ENCODE assay signal across 17 cellular contexts in genomic region chr6:143596857-143597256, GRCh38.
A peak's percentile ranks its signal among the peaks of the same experiment; 100 is the strongest.
DNase-seq lines count a peak whose midpoint lies in the region; ATAC-seq, FAIRE-seq and TF ChIP-seq lines count a peak whose summit lies in the region.
"Had no signal": no experiment of that assay in that cellular context is flagged by ENCODE, and none has a peak within 500 bp of the region (broad histone marks: within the 10 kb centered on the region; RNA-seq: fewer than 3 reads in every experiment).

No MANE protein-coding gene starts in this region.

- no peak for TF ChIP-seq CTCF in cardiac fibroblast (IDR thresholded peaks at IDR 0.05; ENCODE audit: low read depth, low read length)

- 31% methylated on average over 4 of the region's 4 CpGs for WGBS in right cardiac atrium

- DNase-seq in GM03348 (ENCODE audit: low spot score) (peak; percentile 75), cardiac fibroblast (ENCODE audit: low read depth in 2 of 2) (peak; percentile 82 to 97), right cardiac atrium (peak; percentile 71 to 87 (median 78)), skeletal muscle cell (ENCODE audit: low read depth) (peak; percentile 89), epidermal melanocyte (ENCODE audit: insufficient read length, low spot score) (no peak), cerebellar cortex (ENCODE audit: low spot score) (no peak), urothelium cell line (ENCODE audit: low spot score) (no peak)
- DNase-seq: activated T-cell treated with anti-CD3 and anti-CD28 coated beads, Interleukin-2, amount 50 U/mL, for 1 hour; effector memory CD8-positive, alpha-beta T cell; GOT3; KBM-7; NCI-H187; NCI-H526 treated with DMSO at 0.1 percent for 48 hours; nucleus accumbens; T-helper 2 cell had no signal

- intact Hi-C loops in right cardiac atrium (cut with DNase I), result loop anchor here in 1 of 4 donors (10.0 kb wide), 1 partner anchor 248 kb away; the partner anchor contains the start of gene LTV1

- H3K4me3 ChIP-seq in cardiac fibroblast (replicated peaks in 1 of 2; ENCODE audit: low read depth in 2 of 2, low read length in 2 of 2), result no peak overlapping the region
- no peak overlapping the region for H3K4me3 ChIP-seq in right cardiac atrium (ENCODE audit: low read length)
- H3K4me3 ChIP-seq in skeletal muscle cell (ENCODE audit: low read depth, low read length), result no peak overlapping the region

- peak; percentile 84 to 85 for ATAC-seq in right cardiac atrium
- ATAC-seq in HG02642 (IDR thresholded peaks at IDR 0.05; ENCODE audit: poor library complexity, unreplicated experiment), result no peak
- ATAC-seq: effector memory CD8-positive, alpha-beta T cell had no signal

- no peaks in the 10 kb centered on the region for H3K27me3 ChIP-seq in right cardiac atrium (ENCODE audit: control insufficient read depth, insufficient read depth)

- H3K4me1 ChIP-seq in right cardiac atrium (ENCODE audit: control insufficient read depth, insufficient read depth, low read length), result no peaks in the 10 kb centered on the region

- H3K27ac ChIP-seq in right cardiac atrium (ENCODE audit: low read length), result no peak overlapping the region
- H3K27ac ChIP-seq: C4-2B had no signal

- no peaks in the 10 kb centered on the region for H3K9me3 ChIP-seq in right cardiac atrium (ENCODE audit: control insufficient read depth, low read length)

- FAIRE-seq in urothelium cell line (lab: Jason Lieb, UNC), result no peak

Comparison
In these comparisons a context has a peak if more than half of its experiments do, and no peak if none do; other contexts are left out.
1. DNase-seq: peak in GM03348 (single experiment), cardiac fibroblast (2 of 2), right cardiac atrium (3 of 3) and skeletal muscle cell (single experiment); none in epidermal melanocyte (single experiment), cerebellar cortex (single experiment) and urothelium cell line (single experiment).